ENCODE assay signal across 12 cellular contexts in the genomic region with DNA sequence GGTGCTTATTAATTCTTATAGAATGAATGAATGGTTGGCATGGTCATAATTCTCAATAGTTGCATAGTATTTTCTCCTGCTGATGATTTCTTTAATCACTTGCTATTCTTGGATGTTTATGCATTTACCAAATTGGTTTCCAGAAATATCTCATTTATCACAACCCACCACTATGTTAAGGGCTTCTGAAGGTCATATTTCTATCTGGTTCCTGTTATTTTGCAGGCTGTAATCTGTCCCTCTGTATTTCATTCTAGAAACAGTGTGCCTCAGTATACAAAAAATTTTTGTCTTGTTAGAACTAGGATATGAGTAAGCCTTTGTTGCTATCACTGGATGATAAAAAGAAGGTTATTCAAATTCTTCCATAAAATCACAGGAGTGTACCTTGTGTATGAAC. TPM values are rescaled to one million over a fixed set of nuclear protein-coding genes. Genes with fewer than 3 reads are reported as not detected.
"Had no signal": no experiment of that assay in that cellular context is flagged by ENCODE, and none has a peak within 500 bp of the region (broad histone marks: within the 10 kb centered on the region; RNA-seq: fewer than 3 reads in every experiment).

No MANE protein-coding gene starts in this region.

- H3K4me3 ChIP-seq: right atrium auricular region, suprapubic skin had no signal

- H3K36me3 ChIP-seq: right atrium auricular region, suprapubic skin had no signal

- ATAC-seq: activated CD4-positive, alpha-beta T cell treated with anti-CD3 and anti-CD28 coated beads for 36 hours; activated CD8-positive, alpha-beta memory T cell treated with anti-CD3 and anti-CD28 coated beads, Interleukin-2, amount 10 ng/mL, durations not matched to agents 7 days and 5 days; activated naive CD8-positive, alpha-beta T cell treated with anti-CD3 and anti-CD28 coated beads, Interleukin-2, amount 50 U/mL, for 24 hours; natural killer cell treated with Interleukin-12 subunit alpha and Interleukin-12 subunit beta and Interleukin-15 and Interleukin-18, amount 100 ng/mL, for 72 hours; stimulated activated naive CD8-positive, alpha-beta T cell treated with anti-CD3 and anti-CD28 coated beads, Interleukin-15, Interleukin-2, amounts not matched to agents 100 U/mL and 50 U/mL, for 24 hours had no signal

- H3K9me3 ChIP-seq: suprapubic skin had no signal

- H3K27ac ChIP-seq: suprapubic skin had no signal

- H3K27me3 ChIP-seq: right atrium auricular region, suprapubic skin had no signal

- DNase-seq: activated CD4-positive, alpha-beta memory T cell treated with anti-CD3 and anti-CD28 coated beads for 36 hours; activated CD4-positive, alpha-beta T cell treated with anti-CD3 and anti-CD28 coated beads for 36 hours; activated CD8-positive, alpha-beta memory T cell treated with anti-CD3 and anti-CD28 coated beads, Interleukin-2, amount 10 ng/mL, durations not matched to agents 7 days and 5 days; activated naive CD4-positive, alpha-beta T cell treated with anti-CD3 and anti-CD28 coated beads for 36 hours; activated naive CD8-positive, alpha-beta T cell treated with anti-CD3 and anti-CD28 coated beads, Interleukin-2, amount 50 U/mL, for 24 hours; activated T-cell treated with anti-CD3 and anti-CD28 coated beads, Interleukin-2, amount 50 U/mL, for 1 hour; aorta; stimulated activated naive CD8-positive, alpha-beta T cell treated with anti-CD3 and anti-CD28 coated beads, Interleukin-15, Interleukin-2, amounts not matched to agents 100 U/mL and 50 U/mL, for 24 hours had no signal

RNA-seq across cellular contexts. Expression of gene ATP8B1, which starts 6.1 kb away (rescaled TPM):
- total RNA-seq: activated CD4-positive, alpha-beta memory T cell treated with anti-CD3 and anti-CD28 coated beads for 36 hours; activated CD4-positive, alpha-beta T cell treated with anti-CD3 and anti-CD28 coated beads for 36 hours; activated naive CD4-positive, alpha-beta T cell treated with anti-CD3 and anti-CD28 coated beads for 36 hours; activated T-helper 2 cell treated with anti-CD3 and anti-CD28 coated beads, Interferon-gamma antibody, Interleukin-2, Interleukin-4, amounts not matched to agents 10 μg/mL and 5 μg/mL and 100 μg/mL, durations not matched to agents 14 hours and 24 hours and 36 hours; natural killer cell treated with Interleukin-12 subunit alpha and Interleukin-12 subunit beta and Interleukin-15 and Interleukin-18, amount 100 ng/mL, for 72 hours had no signal
